In the genomic region with DNA sequence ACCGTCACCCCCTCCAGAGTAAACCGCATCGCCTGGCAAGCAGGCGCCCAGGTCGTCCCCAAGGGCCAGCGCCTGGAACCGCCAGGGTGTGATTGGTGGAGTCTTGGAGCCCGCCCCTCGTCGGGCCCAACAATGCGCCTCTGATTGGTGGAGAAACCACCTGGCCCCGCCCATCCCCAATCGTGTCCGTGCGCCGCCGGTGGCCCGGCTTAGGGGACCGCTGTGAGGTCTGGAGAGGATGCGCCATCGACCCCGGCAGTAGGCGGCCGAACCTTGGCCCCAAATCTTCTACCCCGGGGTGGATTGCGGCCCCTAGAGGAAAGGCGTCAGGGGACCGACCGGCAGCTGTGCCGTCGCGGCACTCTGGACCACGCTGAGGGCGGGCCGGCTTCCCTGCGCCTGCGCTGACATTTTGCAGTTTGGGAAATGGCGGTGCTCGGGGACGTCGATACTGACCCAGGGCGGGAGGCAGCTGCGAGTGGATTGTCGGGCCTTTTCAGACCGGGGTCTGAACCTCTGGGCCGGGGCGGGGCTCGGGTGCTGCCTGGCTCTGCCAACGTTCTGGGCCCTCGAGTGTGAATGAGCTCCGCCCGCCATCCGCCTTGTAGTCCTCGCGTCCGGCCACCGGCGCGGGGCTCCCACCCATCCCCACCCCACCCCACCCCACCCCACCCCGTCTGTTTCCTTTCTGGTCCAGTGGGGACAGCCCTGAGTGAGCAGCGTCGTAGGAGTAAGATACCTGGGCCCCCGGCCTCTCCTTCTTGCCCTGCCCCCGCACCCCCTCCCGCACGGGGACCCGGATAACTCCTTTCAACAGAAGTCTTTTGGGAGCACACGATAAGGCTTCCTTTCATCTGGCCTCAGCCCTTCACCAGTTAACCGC, we compare ENCODE assay signal across 1 cellular context.
A peak's percentile ranks its signal among the peaks of the same experiment; 100 is the strongest.
TF ChIP-seq lines count a peak whose summit lies in the region.

No MANE protein-coding gene starts in this region.

TF ChIP-seq in K562, 482 proteins besides CTCF, POLR2A, EP300 and RAD21 (continued from another document and continues in another):
- TF ChIP-seq, protein P1, sequence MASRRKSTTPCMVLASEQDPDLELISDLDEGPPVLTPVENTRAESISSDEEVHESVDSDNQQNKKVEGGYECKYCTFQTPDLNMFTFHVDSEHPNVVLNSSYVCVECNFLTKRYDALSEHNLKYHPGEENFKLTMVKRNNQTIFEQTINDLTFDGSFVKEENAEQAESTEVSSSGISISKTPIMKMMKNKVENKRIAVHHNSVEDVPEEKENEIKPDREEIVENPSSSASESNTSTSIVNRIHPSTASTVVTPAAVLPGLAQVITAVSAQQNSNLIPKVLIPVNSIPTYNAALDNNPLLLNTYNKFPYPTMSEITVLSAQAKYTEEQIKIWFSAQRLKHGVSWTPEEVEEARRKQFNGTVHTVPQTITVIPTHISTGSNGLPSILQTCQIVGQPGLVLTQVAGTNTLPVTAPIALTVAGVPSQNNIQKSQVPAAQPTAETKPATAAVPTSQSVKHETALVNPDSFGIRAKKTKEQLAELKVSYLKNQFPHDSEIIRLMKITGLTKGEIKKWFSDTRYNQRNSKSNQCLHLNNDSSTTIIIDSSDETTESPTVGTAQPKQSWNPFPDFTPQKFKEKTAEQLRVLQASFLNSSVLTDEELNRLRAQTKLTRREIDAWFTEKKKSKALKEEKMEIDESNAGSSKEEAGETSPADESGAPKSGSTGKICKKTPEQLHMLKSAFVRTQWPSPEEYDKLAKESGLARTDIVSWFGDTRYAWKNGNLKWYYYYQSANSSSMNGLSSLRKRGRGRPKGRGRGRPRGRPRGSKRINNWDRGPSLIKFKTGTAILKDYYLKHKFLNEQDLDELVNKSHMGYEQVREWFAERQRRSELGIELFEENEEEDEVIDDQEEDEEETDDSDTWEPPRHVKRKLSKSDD (conservative IDR thresholded peaks at IDR 0.05; ENCODE audit: low read length): no peak
- TF ChIP-seq ZNF146 (CRISPR knock-in tag; IDR thresholded peaks at IDR 0.05; ENCODE audit: unreplicated experiment) (no peak), HMG20B (CRISPR knock-in tag; IDR thresholded peaks at IDR 0.05) (no peak), MEIS2 (IDR thresholded peaks at IDR 0.05; ENCODE audit: partially characterized antibody) (peak; percentile 60), ZNF583 (CRISPR knock-in tag; IDR thresholded peaks at IDR 0.05) (no peak), BDP1 (IDR thresholded peaks at IDR 0.05; ENCODE audit: insufficient read depth, insufficient read length) (no peak), BHLHE40 (IDR thresholded peaks at IDR 0.05; ENCODE audit: low read length) (peak; percentile 64; the same call in 1 of the 2 replicates), ZNF512 (tag; IDR thresholded peaks at IDR 0.05) (no peak), SREBF2 (CRISPR knock-in tag; IDR thresholded peaks at IDR 0.05) (peak; percentile 52; the same call in 1 of the 2 replicates), TAF15 (IDR thresholded peaks at IDR 0.05; ENCODE audit: low read depth, low read length) (no peak), OTX1 (CRISPR knock-in tag; IDR thresholded peaks at IDR 0.05) (no peak), GTF2F1 (IDR thresholded peaks at IDR 0.05; ENCODE audit: low read depth, low read length) (no peak), DNMT1 (IDR thresholded peaks at IDR 0.05) (no peak), SUPT5H (IDR thresholded peaks at IDR 0.05) (peak; percentile 90), ZC3H11A (IDR thresholded peaks at IDR 0.05; ENCODE audit: low read depth, low read length) (no peak), FIP1L1 (IDR thresholded peaks at IDR 0.05; ENCODE audit: low read depth, low read length, poor library complexity, severe bottlenecking) (peak; percentile 88), RCOR1 (IDR thresholded peaks at IDR 0.05; ENCODE audit: borderline replicate concordance in 1 of 2, low read depth in 2 of 2, low read length in 2 of 2) (peak in 1 of 2 experiments; percentile 72; a peak in 3 of 4 replicates), UBTF (IDR thresholded peaks at IDR 0.05; ENCODE audit: borderline replicate concordance in 1 of 2, low read depth in 2 of 2, low read length in 2 of 2) (peak in 1 of 2 experiments; percentile 68; a peak in 1 of 4 replicates), CHD4 (IDR thresholded peaks at IDR 0.05; ENCODE audit: insufficient read depth, insufficient replicate concordance, low read depth, low read length, poor library complexity, severe bottlenecking) (no peak), ZNF354B (CRISPR knock-in tag; IDR thresholded peaks at IDR 0.05) (no peak), ARID4B (CRISPR knock-in tag; IDR thresholded peaks at IDR 0.05) (no peak; the same call in 1 of the 2 replicates), ZNF143 (CRISPR knock-in tag; IDR thresholded peaks at IDR 0.05) (peak; percentile 59; the same call in 1 of the 2 replicates), NELFE (IDR thresholded peaks at IDR 0.05; ENCODE audit: insufficient read depth, insufficient read length) (no peak), HDAC2 (IDR thresholded peaks at IDR 0.05) (peak; percentile 57; the same call in 1 of the 2 replicates), ZNF175 (CRISPR knock-in tag; IDR thresholded peaks at IDR 0.05; ENCODE audit: low read depth) (no peak; the same call in 1 of the 2 replicates), ZNF431 (CRISPR knock-in tag; IDR thresholded peaks at IDR 0.05) (no peak), COPS2 (conservative IDR thresholded peaks at IDR 0.05) (no peak), STAT5A (IDR thresholded peaks at IDR 0.05; ENCODE audit: borderline replicate concordance, low read length) (peak; percentile 69), JUN (IDR thresholded peaks at IDR 0.05; ENCODE audit: borderline replicate concordance, low read depth, low read length) (no peak; the same call in 1 of the 2 replicates), JUN (CRISPR knock-in tag; IDR thresholded peaks at IDR 0.05; ENCODE audit: borderline replicate concordance) (peak; percentile 87; the same call in 1 of the 2 replicates), CTBP1 (IDR thresholded peaks at IDR 0.05; ENCODE audit: borderline replicate concordance) (peak; percentile 93), CCAR2 (IDR thresholded peaks at IDR 0.05; ENCODE audit: low read depth, low read length) (no peak), SMAD3 (CRISPR knock-in tag; conservative IDR thresholded peaks at IDR 0.05) (peak; percentile 73; the same call in 1 of the 2 replicates)
- TF ChIP-seq, protein P2, sequence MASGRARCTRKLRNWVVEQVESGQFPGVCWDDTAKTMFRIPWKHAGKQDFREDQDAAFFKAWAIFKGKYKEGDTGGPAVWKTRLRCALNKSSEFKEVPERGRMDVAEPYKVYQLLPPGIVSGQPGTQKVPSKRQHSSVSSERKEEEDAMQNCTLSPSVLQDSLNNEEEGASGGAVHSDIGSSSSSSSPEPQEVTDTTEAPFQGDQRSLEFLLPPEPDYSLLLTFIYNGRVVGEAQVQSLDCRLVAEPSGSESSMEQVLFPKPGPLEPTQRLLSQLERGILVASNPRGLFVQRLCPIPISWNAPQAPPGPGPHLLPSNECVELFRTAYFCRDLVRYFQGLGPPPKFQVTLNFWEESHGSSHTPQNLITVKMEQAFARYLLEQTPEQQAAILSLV (tag; IDR thresholded peaks at IDR 0.05): no peak
- TF ChIP-seq, protein P3, sequence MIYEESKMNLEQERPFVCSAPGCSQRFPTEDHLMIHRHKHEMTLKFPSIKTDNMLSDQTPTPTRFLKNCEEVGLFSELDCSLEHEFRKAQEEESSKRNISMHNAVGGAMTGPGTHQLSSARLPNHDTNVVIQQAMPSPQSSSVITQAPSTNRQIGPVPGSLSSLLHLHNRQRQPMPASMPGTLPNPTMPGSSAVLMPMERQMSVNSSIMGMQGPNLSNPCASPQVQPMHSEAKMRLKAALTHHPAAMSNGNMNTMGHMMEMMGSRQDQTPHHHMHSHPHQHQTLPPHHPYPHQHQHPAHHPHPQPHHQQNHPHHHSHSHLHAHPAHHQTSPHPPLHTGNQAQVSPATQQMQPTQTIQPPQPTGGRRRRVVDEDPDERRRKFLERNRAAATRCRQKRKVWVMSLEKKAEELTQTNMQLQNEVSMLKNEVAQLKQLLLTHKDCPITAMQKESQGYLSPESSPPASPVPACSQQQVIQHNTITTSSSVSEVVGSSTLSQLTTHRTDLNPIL (CRISPR knock-in tag; IDR thresholded peaks at IDR 0.05): no peak
- TF ChIP-seq, protein P4, sequence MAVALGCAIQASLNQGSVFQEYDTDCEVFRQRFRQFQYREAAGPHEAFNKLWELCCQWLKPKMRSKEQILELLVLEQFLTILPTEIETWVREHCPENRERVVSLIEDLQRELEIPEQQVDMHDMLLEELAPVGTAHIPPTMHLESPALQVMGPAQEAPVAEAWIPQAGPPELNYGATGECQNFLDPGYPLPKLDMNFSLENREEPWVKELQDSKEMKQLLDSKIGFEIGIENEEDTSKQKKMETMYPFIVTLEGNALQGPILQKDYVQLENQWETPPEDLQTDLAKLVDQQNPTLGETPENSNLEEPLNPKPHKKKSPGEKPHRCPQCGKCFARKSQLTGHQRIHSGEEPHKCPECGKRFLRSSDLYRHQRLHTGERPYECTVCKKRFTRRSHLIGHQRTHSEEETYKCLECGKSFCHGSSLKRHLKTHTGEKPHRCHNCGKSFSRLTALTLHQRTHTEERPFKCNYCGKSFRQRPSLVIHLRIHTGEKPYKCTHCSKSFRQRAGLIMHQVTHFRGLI (CRISPR knock-in tag; IDR thresholded peaks at IDR 0.05): no peak
- TF ChIP-seq, protein P5, sequence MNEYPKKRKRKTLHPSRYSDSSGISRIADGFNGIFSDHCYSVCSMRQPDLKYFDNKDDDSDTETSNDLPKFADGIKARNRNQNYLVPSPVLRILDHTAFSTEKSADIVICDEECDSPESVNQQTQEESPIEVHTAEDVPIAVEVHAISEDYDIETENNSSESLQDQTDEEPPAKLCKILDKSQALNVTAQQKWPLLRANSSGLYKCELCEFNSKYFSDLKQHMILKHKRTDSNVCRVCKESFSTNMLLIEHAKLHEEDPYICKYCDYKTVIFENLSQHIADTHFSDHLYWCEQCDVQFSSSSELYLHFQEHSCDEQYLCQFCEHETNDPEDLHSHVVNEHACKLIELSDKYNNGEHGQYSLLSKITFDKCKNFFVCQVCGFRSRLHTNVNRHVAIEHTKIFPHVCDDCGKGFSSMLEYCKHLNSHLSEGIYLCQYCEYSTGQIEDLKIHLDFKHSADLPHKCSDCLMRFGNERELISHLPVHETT (CRISPR knock-in tag; conservative IDR thresholded peaks at IDR 0.05 in 1 of 2, IDR thresholded peaks at IDR 0.05 in 1 of 2): peak in 1 of 2 experiments; percentile 15; a peak in 1 of 4 replicates
- TF ChIP-seq, protein P6, sequence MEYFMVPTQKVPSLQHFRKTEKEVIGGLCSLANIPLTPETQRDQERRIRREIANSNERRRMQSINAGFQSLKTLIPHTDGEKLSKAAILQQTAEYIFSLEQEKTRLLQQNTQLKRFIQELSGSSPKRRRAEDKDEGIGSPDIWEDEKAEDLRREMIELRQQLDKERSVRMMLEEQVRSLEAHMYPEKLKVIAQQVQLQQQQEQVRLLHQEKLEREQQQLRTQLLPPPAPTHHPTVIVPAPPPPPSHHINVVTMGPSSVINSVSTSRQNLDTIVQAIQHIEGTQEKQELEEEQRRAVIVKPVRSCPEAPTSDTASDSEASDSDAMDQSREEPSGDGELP (CRISPR knock-in tag; IDR thresholded peaks at IDR 0.05; ENCODE audit: borderline replicate concordance): peak; percentile 89
